ENCODE assay signal across 20 cellular contexts in genomic region chr12:108180255-108181094, GRCh38. TPM values are rescaled to one million over a fixed set of nuclear protein-coding genes. Genes with fewer than 3 reads are reported as not detected.
"Had no signal": no experiment of that assay in that cellular context is flagged by ENCODE, and none has a peak within 500 bp of the region (broad histone marks: within the 10 kb centered on the region; RNA-seq: fewer than 3 reads in every experiment).

No MANE protein-coding gene starts in this region.

- H3K4me3 Mint-ChIP-seq: activated naive CD4-positive, alpha-beta T cell treated with anti-CD3 and anti-CD28 coated beads, Interleukin-2, amount 50 U/mL, for 24 hours; naive thymus-derived CD4-positive, alpha-beta T cell had no signal

- H3K36me3 Mint-ChIP-seq: activated naive CD4-positive, alpha-beta T cell treated with anti-CD3 and anti-CD28 coated beads, Interleukin-2, amount 50 U/mL, for 24 hours had no signal

- H3K27ac ChIP-seq: body of pancreas, cardiac muscle cell, epithelial cell of prostate, thoracic aorta, upper lobe of left lung had no signal

- H3K4me3 ChIP-seq: body of pancreas, cardiac muscle cell, lung, sigmoid colon, smooth muscle cell, thoracic aorta, upper lobe of left lung had no signal

- H3K4me2 ChIP-seq: smooth muscle cell had no signal

- H3K27me3 ChIP-seq: body of pancreas, cardiac muscle cell, sigmoid colon, upper lobe of left lung had no signal

- H3K27ac Mint-ChIP-seq: activated naive CD4-positive, alpha-beta T cell treated with anti-CD3 and anti-CD28 coated beads, Interleukin-2, amount 50 U/mL, for 24 hours; naive thymus-derived CD4-positive, alpha-beta T cell; progenitor cell of endocrine pancreas had no signal

- DNase-seq: activated CD4-positive, CD25-positive, alpha-beta regulatory T cell; activated gamma-delta T cell treated with Interleukin-2 at 50 U/mL for 16 hours; activated T-cell treated with anti-CD3 and anti-CD28 coated beads, Interleukin-2, amount 50 U/mL, for 1 hour; body of pancreas; kidney; naive thymus-derived CD4-positive, alpha-beta T cell; retina; sigmoid colon; stimulated activated CD4-positive, alpha-beta T cell treated with anti-CD3 and anti-CD28 coated beads, Interleukin-15, amount 100 ng/mL, for 24 hours; stimulated activated naive CD4-positive, alpha-beta T cell treated with Interleukin-2 at 50 U/mL for 16 hours; upper lobe of left lung had no signal

- ATAC-seq: body of pancreas; naive thymus-derived CD4-positive, alpha-beta T cell had no signal

- H3K9me3 Mint-ChIP-seq: activated naive CD4-positive, alpha-beta T cell treated with anti-CD3 and anti-CD28 coated beads, Interleukin-2, amount 50 U/mL, for 24 hours had no signal

- H3K9me3 ChIP-seq: body of pancreas, sigmoid colon, thoracic aorta, upper lobe of left lung had no signal

- H3K36me3 ChIP-seq: cardiac muscle cell, sigmoid colon, thoracic aorta, upper lobe of left lung had no signal

- H3K4me1 Mint-ChIP-seq: activated naive CD4-positive, alpha-beta T cell treated with anti-CD3 and anti-CD28 coated beads, Interleukin-2, amount 50 U/mL, for 24 hours; naive thymus-derived CD4-positive, alpha-beta T cell had no signal

- H3K4me1 ChIP-seq: body of pancreas, upper lobe of left lung had no signal

RNA-seq across cellular contexts. Expression of gene WSCD2, which starts 51.4 kb away (rescaled TPM):
- total RNA-seq: fibroblast of villous mesenchyme; naive thymus-derived CD4-positive, alpha-beta T cell; progenitor cell of endocrine pancreas; T-helper 1 cell treated with Interleukin-12 subunit alpha and Interleukin-12 subunit beta and Interleukin-4 antibody, amounts not matched to agents 30 ng/mL and 1 ng/mL, for 36 hours had no signal
